Comparison of ENCODE assay signal across 8 cellular contexts in genomic region chr19:13115936-13116281, GRCh38. TPM values are rescaled to one million over a fixed set of nuclear protein-coding genes. Genes with fewer than 3 reads are reported as not detected.
DNase-seq lines count a peak whose midpoint lies in the region; ATAC-seq, FAIRE-seq and TF ChIP-seq lines count a peak whose summit lies in the region.

No MANE protein-coding gene starts in this region.

- peaks cover 0 to 2% (median 0%) of the 10 kb centered on the region in 8 donors for H3K9me3 Mint-ChIP-seq in CD4-positive, alpha-beta memory T cell

- no peaks in the 10 kb centered on the region for H3K27me3 Mint-ChIP-seq in CD4-positive, alpha-beta memory T cell

- H3K4me1 Mint-ChIP-seq in CD4-positive, alpha-beta memory T cell: peaks cover 11 to 48% (median 32%) of the 10 kb centered on the region in 4 donors

- no peaks in the 10 kb centered on the region for H3K9me2 ChIP-seq in PC-3 (replicated peaks; ENCODE audit: low read length)

- H3K4me3 ChIP-seq in CD4-positive, alpha-beta memory T cell (ENCODE audit: low read length in 2 of 2): peak overlapping the region; percentile 79 to 94
- H3K4me3 ChIP-seq in PC-3 (ENCODE audit: low read length): peak overlapping the region; percentile 91
- H3K4me3 ChIP-seq in epithelial cell of esophagus (ENCODE audit: low read length): peak overlapping the region; percentile 84
- H3K4me3 ChIP-seq in ovary: peak overlapping the region; percentile 96

- peak overlapping the region; percentile 82 for H2AFZ ChIP-seq in PC-3 (ENCODE audit: low read length)

- peak overlapping the region; percentile 91 to 98 (median 96) for H3K4me3 Mint-ChIP-seq in CD4-positive, alpha-beta memory T cell

- H3K4me2 ChIP-seq in PC-3 (ENCODE audit: low read length): peak overlapping the region; percentile 96

- WGBS in ovary, 3 donors: 1 to 2% (median 1%) methylated on average over 18 of the region's 18 CpGs

- peaks cover 61% of the 10 kb centered on the region for H3K79me2 ChIP-seq in PC-3 (ENCODE audit: low read length)

- peak overlapping the region; percentile 94 for H3K9ac ChIP-seq in PC-3 (ENCODE audit: low read length)

- CTCF ChIA-PET in CD4-positive, alpha-beta memory T cell (lab: Charles Lee; ENCODE audit: partially characterized antibody): interaction anchor here (5.1 kb wide), 1 partner anchor 11 kb away, joined by 35 read pairs; no protein-coding TSS in a partner anchor
- CTCF ChIA-PET in PC-3 (lab: Charles Lee): no interaction called here

- H3F3A ChIP-seq in PC-3 (ENCODE audit: low read length, unreplicated experiment): peaks cover 4% of the 10 kb centered on the region

- BruUV-seq in PC-3 (replicated peaks; lab: Mats Ljungman, UMichigan): no TSS peak

- ATAC-seq in PC-3 (no peak; the same call in 1 of the 2 replicates), GM21528 (IDR thresholded peaks at IDR 0.05; ENCODE audit: low FRiP score, unreplicated experiment) (no peak)

- peaks cover 0 to 14% of the 10 kb centered on the region in 2 donors for H3K36me3 Mint-ChIP-seq in CD4-positive, alpha-beta memory T cell

- POLR2A ChIA-PET in CD4-positive, alpha-beta memory T cell (lab: Charles Lee; ENCODE audit: partially characterized antibody): interaction anchor here (0.7 to 7.2 kb wide), 8 partner anchors 11 to 51 kb away, joined by 3 to 132 read pairs (median 22); partner anchors contain the start of genes IER2, LYL1 and STX10
- POLR2A ChIA-PET in PC-3 (lab: Charles Lee; ENCODE audit: unreplicated experiment): no interaction called here

- intact Hi-C loops in CD4-positive, alpha-beta memory T cell (cut with micrococcal nuclease): loop anchor here (1.0 to 5.0 kb wide), 6 partner anchors 12 to 146 kb away; partner anchors contain the start of genes IER2 and STX10
- intact Hi-C loops in PC-3 (cut with micrococcal nuclease) (no loop called here), ovary (cut with DNase I) (no loop called here)

- H3K4me1 ChIP-seq in CD4-positive, alpha-beta memory T cell (ENCODE audit: insufficient read depth, low read length): peaks cover 43% of the 10 kb centered on the region
- peaks cover 33% of the 10 kb centered on the region for H3K4me1 ChIP-seq in PC-3 (ENCODE audit: insufficient read depth, low read length)
- H3K4me1 ChIP-seq in ovary (ENCODE audit: insufficient read depth): peaks cover 13% of the 10 kb centered on the region

- peaks cover 20% of the 10 kb centered on the region for H4K20me1 ChIP-seq in PC-3 (ENCODE audit: low read length)

- peaks cover 11% of the 10 kb centered on the region for H3K36me3 ChIP-seq in CD4-positive, alpha-beta memory T cell (ENCODE audit: insufficient read depth, low read length)
- H3K36me3 ChIP-seq in PC-3 (ENCODE audit: low read depth, low read length) (peaks cover 15% of the 10 kb centered on the region; the same call in 1 of the 2 replicates), ovary (no peaks in the 10 kb centered on the region)

- peak overlapping the region; percentile 65 for H3K27ac ChIP-seq in CD4-positive, alpha-beta memory T cell (ENCODE audit: low read depth, low read length)
- H3K27ac ChIP-seq in PC-3 (ENCODE audit: low read length): peak overlapping the region; percentile 81
- peak overlapping the region in 1 of 2 donors; percentile 43 for H3K27ac ChIP-seq in ovary

- no peak for DNase-seq in CD4-positive, alpha-beta memory T cell
- no peak for DNase-seq in PC-3
- DNase-seq in epithelial cell of esophagus (ENCODE audit: low read depth): no peak
- DNase-seq in ovary: no peak
- no peak for DNase-seq in NCI-H524 (lab: John Stamatoyannopoulos, UW)
- DNase-seq in NCI-H446 treated with DMSO at 0.1 percent for 48 hours (lab: John Stamatoyannopoulos, UW): no peak
- no peak for DNase-seq in frontal cortex (ENCODE audit: low spot score in 2 of 2)

- H3K27ac Mint-ChIP-seq in CD4-positive, alpha-beta memory T cell: peak overlapping the region in 6 of 7 donors; percentile 73 to 97 (median 90)

- no peaks in the 10 kb centered on the region for H3K27me3 ChIP-seq in CD4-positive, alpha-beta memory T cell (ENCODE audit: insufficient read depth, low read length)
- H3K27me3 ChIP-seq in PC-3 (ENCODE audit: low read length) (no peaks in the 10 kb centered on the region), ovary (no peaks in the 10 kb centered on the region)

- H3K9me3 ChIP-seq in CD4-positive, alpha-beta memory T cell (ENCODE audit: control insufficient read depth in 1 of 2, low read length in 2 of 2): no peaks in the 10 kb centered on the region
- no peaks in the 10 kb centered on the region for H3K9me3 ChIP-seq in PC-3 (ENCODE audit: low read length)
- H3K9me3 ChIP-seq in ovary: no peaks in the 10 kb centered on the region

- no peak for FAIRE-seq in frontal cortex (lab: Jason Lieb, UNC)

- TF ChIP-seq CTCF in PC-3 (conservative IDR thresholded peaks at IDR 0.05; ENCODE audit: low read depth, low read length) (no peak), epithelial cell of esophagus (IDR thresholded peaks at IDR 0.05; ENCODE audit: insufficient read depth, low read depth, low read length, missing control alignments) (no peak), ovary (IDR thresholded peaks at IDR 0.05) (no peak)

- TF ChIP-seq POLR2A in ovary (IDR thresholded peaks at IDR 0.05): no peak

- no peak for TF ChIP-seq EP300 in ovary (IDR thresholded peaks at IDR 0.05)

RNA-seq across cellular contexts. Expression of gene TRMT1, which starts 0.6 kb away (rescaled TPM):
- total RNA-seq in CD4-positive, alpha-beta memory T cell: 10 to 100 TPM; 70.6 to 78.4 TPM
- 10 to 100 TPM; 18.0 to 24.9 TPM for polyA plus RNA-seq in CD4-positive, alpha-beta memory T cell
- total RNA-seq in PC-3 (2014; rRNA removed) (91.8 and 117 TPM in 2 replicates), ovary (10 to 100 TPM; 23.6 to 54.8 (median 38.7) TPM), frontal cortex (17.9 TPM)
- polyA plus RNA-seq in ovary: 10 to 100 TPM in 1 of 2 donors, 1 to 10 TPM in 1; 7.6 to 37.2 TPM

RNA-seq across cellular contexts. Expression of gene NACC1, which starts 2.2 kb away (rescaled TPM):
- 10 to 100 TPM; 25.8 to 34.1 TPM for total RNA-seq in CD4-positive, alpha-beta memory T cell
- polyA plus RNA-seq in CD4-positive, alpha-beta memory T cell: 1 to 10 TPM in 1 of 2 donors, under 1 TPM in 1; 0.15 to 1.8 TPM
- 266 and 337 TPM in 2 replicates for total RNA-seq in PC-3 (2014; rRNA removed)
- 10 to 100 TPM in 6 of 7 donors, 1 to 10 TPM in 1; 5.1 to 31.4 (median 21.8) TPM for total RNA-seq in ovary
- polyA plus RNA-seq in ovary: 10 to 100 TPM in 1 of 2 donors, 1 to 10 TPM in 1; 3.2 to 14.8 TPM
- 16.3 TPM for total RNA-seq in frontal cortex

RNA-seq across cellular contexts. Expression of gene LYL1, which starts 13.3 kb away (rescaled TPM):
- 10 to 100 TPM; 16.1 to 16.9 TPM for total RNA-seq in CD4-positive, alpha-beta memory T cell
- 1 to 10 TPM; 2.3 to 9.4 TPM for polyA plus RNA-seq in CD4-positive, alpha-beta memory T cell
- total RNA-seq in PC-3 (2014; rRNA removed) (3.3 and 12.0 TPM in 2 replicates), ovary (1 to 10 TPM; 2.9 to 7.4 (median 6.7) TPM), frontal cortex (2.9 TPM)
- polyA plus RNA-seq in ovary: 1 to 10 TPM in 1 of 2 donors, under 1 TPM in 1; 0.90 to 5.0 TPM

RNA-seq across cellular contexts. Expression of gene STX10, which starts 34.3 kb away (rescaled TPM):
- total RNA-seq in CD4-positive, alpha-beta memory T cell: 10 to 100 TPM; 63.7 to 64.0 TPM
- polyA plus RNA-seq in CD4-positive, alpha-beta memory T cell: 10 to 100 TPM; 57.9 to 64.2 TPM
- total RNA-seq in PC-3 (2014; rRNA removed): 179 and 243 TPM in 2 replicates
- 10 to 100 TPM; 36.5 to 54.8 (median 43.0) TPM for total RNA-seq in ovary
- 10 to 100 TPM; 15.3 to 57.8 TPM for polyA plus RNA-seq in ovary
- total RNA-seq in frontal cortex: 18.3 TPM

RNA-seq across cellular contexts. Expression of gene IER2, which starts 34.3 kb away (rescaled TPM):
- total RNA-seq in CD4-positive, alpha-beta memory T cell: 100 to 1,000 TPM; 148 to 153 TPM
- polyA plus RNA-seq in CD4-positive, alpha-beta memory T cell: 100 to 1,000 TPM; 201 to 446 TPM
- total RNA-seq in PC-3 (2014; rRNA removed) (155 and 191 TPM in 2 replicates), ovary (100 to 1,000 TPM in 3 of 7 donors, 10 to 100 TPM in 4; 55.3 to 301 (median 82.8) TPM), frontal cortex (9.0 TPM)
- polyA plus RNA-seq in ovary: 10 to 100 TPM; 47.4 to 64.4 TPM
